Comparison of ENCODE assay signal across 1 cellular context in genomic region chr16:74721716-74722115, GRCh38.
TF ChIP-seq lines count a peak whose summit lies in the region.

No MANE protein-coding gene starts in this region.

TF ChIP-seq in HepG2, 621 proteins besides CTCF, POLR2A, EP300 and RAD21:
- TF ChIP-seq HDAC6 (IDR thresholded peaks at IDR 0.05; ENCODE audit: low read depth, low read length): no peak
- peak; percentile 23; the same call in 1 of the 2 replicates for TF ChIP-seq ZNF687 (CRISPR knock-in tag; IDR thresholded peaks at IDR 0.05)
